ENCODE assay signal across 17 cellular contexts in genomic region chr17:60328679-60329078, GRCh38.
DNase-seq lines count a peak whose midpoint lies in the region; ATAC-seq, FAIRE-seq and TF ChIP-seq lines count a peak whose summit lies in the region.
"Had no signal": no experiment of that assay in that cellular context is flagged by ENCODE, and none has a peak within 500 bp of the region (broad histone marks: within the 10 kb centered on the region; RNA-seq: fewer than 3 reads in every experiment).

No MANE protein-coding gene starts in this region.

- no peak overlapping the region for H3K14ac ChIP-seq in H1 (ENCODE audit: insufficient read length)

- in situ Hi-C loops in HepG2 (cut with HindIII; ENCODE audit: extremely low pct_ligation_motif_present, low pct_unique_long_range_greater_than_20kb): no loop called here

- no peak overlapping the region for H3K4ac ChIP-seq in H1 (replicated peaks; ENCODE audit: insufficient read length, low read depth, low read length)
- no peak overlapping the region for H3K4ac ChIP-seq in mesendoderm (ENCODE audit: low read depth, low read length)

- TF ChIP-seq POLR2A in HepG2 (IDR thresholded peaks at IDR 0.05; ENCODE audit: insufficient read depth in 1 of 2, low read depth in 2 of 2, low read length in 2 of 2) (no peak), right lobe of liver (IDR thresholded peaks at IDR 0.05) (no peak), H1 (IDR thresholded peaks at IDR 0.05; ENCODE audit: control extremely low read depth in 1 of 2, low read depth in 2 of 2, low read length in 2 of 2) (no peak)

- H3K36me3 ChIP-seq in HepG2 (replicated peaks in 1 of 2; ENCODE audit: control insufficient read depth in 1 of 2, insufficient read depth in 2 of 2, low read length in 2 of 2) (peaks cover 0 to 2% of the 10 kb centered on the region in 2 experiments; a peak in 3 of 5 replicates), right lobe of liver (no peaks in the 10 kb centered on the region), H1 (ENCODE audit: control insufficient read depth in 2 of 4, insufficient read depth in 4 of 4, low read length in 3 of 4) (no peaks in the 10 kb centered on the region), mesendoderm (ENCODE audit: control insufficient read depth, insufficient read depth, low read length) (no peaks in the 10 kb centered on the region)

- H2BK5ac ChIP-seq in H1 (ENCODE audit: low read depth, low read length) (no peak overlapping the region), mesendoderm (ENCODE audit: low read length) (no peak overlapping the region)

- H3K18ac ChIP-seq in H1 (ENCODE audit: extremely low read depth, low read length): peak overlapping the region; percentile 25; the same call in 1 of the 2 replicates
- no peak overlapping the region for H3K18ac ChIP-seq in mesendoderm (ENCODE audit: low read length)

- no peak overlapping the region for H4K91ac ChIP-seq in H1 (replicated peaks; ENCODE audit: insufficient read length, low read length)

- no peaks in the 10 kb centered on the region for H3K9me3 ChIP-seq in HepG2 (ENCODE audit: low read length)
- H3K9me3 ChIP-seq in right lobe of liver: no peaks in the 10 kb centered on the region
- H3K9me3 ChIP-seq in H1 (ENCODE audit: insufficient read depth in 2 of 2, low read depth in 1 of 2, low read length in 1 of 2): no peaks in the 10 kb centered on the region
- H3K9me3 ChIP-seq: MG63, SK-N-SH had no signal

- H3K23me2 ChIP-seq in H1 (ENCODE audit: low read depth, low read length): no peaks in the 10 kb centered on the region

- H2AFZ ChIP-seq in HepG2 (ENCODE audit: low read length): no peak overlapping the region
- H2AFZ ChIP-seq in H1 (ENCODE audit: low read length): no peak overlapping the region
- H2AFZ ChIP-seq: GM23248, PC-9 had no signal

- no peak for TF ChIP-seq EP300 in HepG2 (IDR thresholded peaks at IDR 0.05; ENCODE audit: low read depth in 2 of 2, low read length in 2 of 2)
- TF ChIP-seq EP300 in HepG2 (CRISPR knock-in tag; IDR thresholded peaks at IDR 0.05; ENCODE audit: borderline replicate concordance): no peak
- TF ChIP-seq EP300 in H1 (IDR thresholded peaks at IDR 0.05; ENCODE audit: borderline replicate concordance in 1 of 2, low read depth in 2 of 2, low read length in 2 of 2): no peak

- H2BK20ac ChIP-seq in H1 (ENCODE audit: low read length): no peak overlapping the region

- H3K4me1 ChIP-seq in HepG2 (ENCODE audit: insufficient read depth, low read length) (peaks cover 15% of the 10 kb centered on the region), right lobe of liver (peaks cover 0 to 8% (median 0%) of the 10 kb centered on the region in 4 donors), H1 (replicated peaks in 1 of 4; ENCODE audit: control insufficient read depth in 3 of 4, insufficient read depth in 4 of 4, low read length in 3 of 4) (peaks cover 6 to 20% (median 14%) of the 10 kb centered on the region in 4 experiments), mesendoderm (ENCODE audit: control insufficient read depth, low read depth, low read length) (no peaks in the 10 kb centered on the region)

- H4K8ac ChIP-seq in H1 (ENCODE audit: extremely low read depth, insufficient read depth, low read length) (no peak overlapping the region), mesendoderm (ENCODE audit: low read depth, low read length) (no peak overlapping the region)

- no peak overlapping the region for H4K5ac ChIP-seq in H1 (ENCODE audit: insufficient read length, low read depth, low read length)
- H4K5ac ChIP-seq in mesendoderm (ENCODE audit: low read length): no peak overlapping the region

- H2BK120ac ChIP-seq in H1 (replicated peaks; ENCODE audit: low read depth, low read length) (no peak overlapping the region), mesendoderm (ENCODE audit: low read depth, low read length) (no peak overlapping the region)

- CTCF ChIA-PET in HepG2 (lab: Yijun Ruan, JAX; ENCODE audit: low intra/inter-chr PET ratio, low total read pairs): no interaction called here
- CTCF ChIA-PET in H1 (lab: Charles Lee; ENCODE audit: partially characterized antibody): interaction anchor here (0.9 to 1.4 kb wide), 4 partner anchors 10 to 79 kb away, joined by 3 to 5 read pairs (median 4); no protein-coding TSS in a partner anchor

- H2BK12ac ChIP-seq in H1 (ENCODE audit: low read depth, low read length): 0 out of 2 replicates have a peak overlapping the region, but pooled peaks have one; percentile 62

- no TSS peak for BruUV-seq in HepG2 (replicated peaks; lab: Mats Ljungman, UMichigan)

- DNase-seq in HepG2 (ENCODE audit: low spot score) (no peak), right lobe of liver (no peak), H1 (ENCODE audit: low read depth in 1 of 2, low spot score in 2 of 2) (no peak), mesendoderm (no peak), GOT3 (lab: John Stamatoyannopoulos, UW) (no peak)
- no peak for DNase-seq in stimulated activated CD4-positive, alpha-beta T cell treated with anti-CD3 and anti-CD28 coated beads, Interleukin-4, amount 100 ng/mL, for 24 hours
- DNase-seq: DMS53, GM23248, HFFc6, MG63, NCI-H1105, NCI-H187, NCI-H524 treated with DMSO at 0.1 percent for 48 hours, PC-9, SK-N-SH had no signal

- peak; percentile 31; the same call in 1 of the 3 replicates for ATAC-seq in HepG2
- no peak for ATAC-seq in right lobe of liver
- no peak for ATAC-seq in GM21576 (IDR thresholded peaks at IDR 0.05; ENCODE audit: unreplicated experiment)
- no peak for ATAC-seq in GM21528 (IDR thresholded peaks at IDR 0.05; ENCODE audit: low FRiP score, unreplicated experiment)

- H2AK5ac ChIP-seq in H1 (ENCODE audit: low read depth, low read length) (peak overlapping the region; percentile 60; the same call in 1 of the 2 replicates), mesendoderm (ENCODE audit: low read length) (no peak overlapping the region)

- H3K27ac ChIP-seq in HepG2 (ENCODE audit: extremely low read length, insufficient read depth, low read length) (no peak overlapping the region), right lobe of liver (no peak overlapping the region), H1 (ENCODE audit: low read depth, low read length) (no peak overlapping the region), mesendoderm (ENCODE audit: low read depth, low read length) (no peak overlapping the region)
- H3K27ac ChIP-seq: GM23248, PC-9 had no signal

- FAIRE-seq in HepG2 (lab: Jason Lieb, UNC) (no peak), H1 (lab: Jason Lieb, UNC) (no peak)

- no peaks in the 10 kb centered on the region for H4K20me1 ChIP-seq in HepG2 (ENCODE audit: insufficient read depth, low read length)
- H4K20me1 ChIP-seq in H1 (replicated peaks in 1 of 2; ENCODE audit: control insufficient read depth in 1 of 2, insufficient read depth in 2 of 2, low read length in 2 of 2): peaks cover 11 to 18% of the 10 kb centered on the region in 2 experiments

- H3K56ac ChIP-seq in H1 (replicated peaks; ENCODE audit: insufficient read length, low read depth, low read length): no peak overlapping the region
- H3K56ac ChIP-seq in mesendoderm (ENCODE audit: low read length): peak overlapping the region; percentile 28

- H3K79me2 ChIP-seq in HepG2 (ENCODE audit: insufficient read depth, low read length) (peaks cover 1% of the 10 kb centered on the region), H1 (ENCODE audit: control insufficient read depth in 1 of 2, insufficient read depth in 2 of 2, low read length in 2 of 2) (peaks cover 4 to 85% of the 10 kb centered on the region in 2 experiments; a peak in 3 of 4 replicates), mesendoderm (ENCODE audit: control insufficient read depth, insufficient read depth, low read length) (peaks cover 2% of the 10 kb centered on the region)

- WGBS in HepG2 (ENCODE audit: low lambda C conversion rate): 92% methylated on average over 8 of the region's 9 CpGs
- WGBS in right lobe of liver (ENCODE audit: insufficient coverage, low coverage, low lambda C conversion rate, missing lambda C conversion rate): 90% methylated on average over 3 of the region's 9 CpGs
- WGBS in H1 (ENCODE audit: extremely low coverage in 1 of 2, insufficient coverage in 1 of 2, insufficient read length in 1 of 2, insufficient replicate concordance in 2 of 2, low coverage in 1 of 2, low lambda C conversion rate in 2 of 2, missing lambda C conversion rate in 1 of 2), 2 experiments: 91% methylated on average over 9 of the region's 9 CpGs; no CpG with 5 or more reads in 1 of the 2 experiments
- no CpG with 5 or more reads among the region's 9 CpGs for WGBS in mesendoderm (ENCODE audit: extremely low coverage, insufficient coverage, low lambda C conversion rate)

- TF ChIP-seq RAD21 in HepG2 (CRISPR knock-in tag; IDR thresholded peaks at IDR 0.05): no peak
- no peak for TF ChIP-seq RAD21 in H1 (IDR thresholded peaks at IDR 0.05 in 1 of 2, conservative IDR thresholded peaks at IDR 0.05 in 1 of 2; ENCODE audit: low read depth in 2 of 2, low read length in 2 of 2)

- H3K79me1 ChIP-seq in H1 (ENCODE audit: low read depth, low read length): peaks cover 13% of the 10 kb centered on the region; the same call in 1 of the 2 replicates
- peaks cover 2% of the 10 kb centered on the region for H3K79me1 ChIP-seq in mesendoderm (ENCODE audit: low read length)

- H3K4me3 ChIP-seq in HepG2 (replicated peaks in 1 of 3; ENCODE audit: insufficient read depth in 1 of 3, low read depth in 2 of 3, low read length in 3 of 3) (no peak overlapping the region), right lobe of liver (no peak overlapping the region), H1 (ENCODE audit: extremely low read depth in 1 of 4, insufficient read depth in 2 of 4, low read depth in 3 of 4, low read length in 4 of 4) (no peak overlapping the region), mesendoderm (ENCODE audit: low read length) (no peak overlapping the region)
- H3K4me3 ChIP-seq: GM23248, MG63, PC-9 had no signal

- TF ChIP-seq CTCF in HepG2 (CRISPR knock-in tag; IDR thresholded peaks at IDR 0.05): no peak
- TF ChIP-seq CTCF in right lobe of liver (IDR thresholded peaks at IDR 0.05): no peak
- no peak for TF ChIP-seq CTCF in H1 (IDR thresholded peaks at IDR 0.05; ENCODE audit: control extremely low read depth in 1 of 3, insufficient read depth in 1 of 3, low read depth in 1 of 3, low read length in 3 of 3)

- intact Hi-C loops in HepG2 (cut with micrococcal nuclease; ENCODE audit: unreplicated experiment): loop anchor here (10.0 kb wide), 1 partner anchor 46 kb away; no protein-coding TSS in a partner anchor
- intact Hi-C loops in right lobe of liver (cut with DNase I): no loop called here

- H3K23ac ChIP-seq in H1 (ENCODE audit: insufficient read length): no peak overlapping the region
- no peak overlapping the region for H3K23ac ChIP-seq in mesendoderm (ENCODE audit: low read length)

- no peaks in the 10 kb centered on the region for H3K27me3 ChIP-seq in HepG2 (ENCODE audit: control insufficient read depth in 1 of 2, insufficient read depth in 2 of 2, low read length in 2 of 2)
- H3K27me3 ChIP-seq in right lobe of liver: no peaks in the 10 kb centered on the region
- H3K27me3 ChIP-seq in H1 (replicated peaks in 1 of 4; ENCODE audit: control insufficient read depth in 3 of 4, extremely low read depth in 1 of 4, insufficient read depth in 3 of 4, low read length in 3 of 4): no peaks in the 10 kb centered on the region
- no peaks in the 10 kb centered on the region for H3K27me3 ChIP-seq in mesendoderm (ENCODE audit: insufficient read depth, low read length, poor library complexity)
- H3K27me3 ChIP-seq: MG63 had no signal

- no peak overlapping the region for H3K4me2 ChIP-seq in HepG2 (ENCODE audit: low read depth, low read length)
- peak overlapping the region in 1 of 2 experiments; percentile 64; a peak in 3 of 4 replicates for H3K4me2 ChIP-seq in H1 (ENCODE audit: insufficient read depth in 1 of 2, low read depth in 2 of 2, low read length in 2 of 2)
- no peak overlapping the region for H3K4me2 ChIP-seq in mesendoderm (ENCODE audit: low read length)
- H3K4me2 ChIP-seq: PC-9, SK-N-SH had no signal

- POLR2A ChIA-PET in HepG2 (lab: Yijun Ruan, JAX): interaction anchor here (0.9 kb wide), 1 partner anchor 63 kb away, joined by 4 read pairs; the partner anchor contains the start of gene USP32
- POLR2A ChIA-PET in H1 (lab: Charles Lee; ENCODE audit: partially characterized antibody): interaction anchor here (0.9 to 1.0 kb wide), 2 partner anchors 18 to 87 kb away, joined by 3 read pairs; no protein-coding TSS in a partner anchor

- no peak overlapping the region for H3K9ac ChIP-seq in HepG2 (ENCODE audit: insufficient read depth, low read depth, low read length)
- no peak overlapping the region for H3K9ac ChIP-seq in H1 (replicated peaks in 1 of 4; ENCODE audit: extremely low read depth in 1 of 4, low read depth in 3 of 4, low read length in 3 of 4)
- H3K9ac ChIP-seq in mesendoderm (ENCODE audit: low read length): no peak overlapping the region
- H3K9ac ChIP-seq: GM23248, SK-N-SH had no signal

- H2BK15ac ChIP-seq in H1 (ENCODE audit: low read length): 0 out of 2 replicates have a peak overlapping the region, but pooled peaks have one; percentile 25
- no peak overlapping the region for H2BK15ac ChIP-seq in mesendoderm (replicated peaks; ENCODE audit: low read depth)
